ENCODE assay signal across 8 cellular contexts in the genomic region with DNA sequence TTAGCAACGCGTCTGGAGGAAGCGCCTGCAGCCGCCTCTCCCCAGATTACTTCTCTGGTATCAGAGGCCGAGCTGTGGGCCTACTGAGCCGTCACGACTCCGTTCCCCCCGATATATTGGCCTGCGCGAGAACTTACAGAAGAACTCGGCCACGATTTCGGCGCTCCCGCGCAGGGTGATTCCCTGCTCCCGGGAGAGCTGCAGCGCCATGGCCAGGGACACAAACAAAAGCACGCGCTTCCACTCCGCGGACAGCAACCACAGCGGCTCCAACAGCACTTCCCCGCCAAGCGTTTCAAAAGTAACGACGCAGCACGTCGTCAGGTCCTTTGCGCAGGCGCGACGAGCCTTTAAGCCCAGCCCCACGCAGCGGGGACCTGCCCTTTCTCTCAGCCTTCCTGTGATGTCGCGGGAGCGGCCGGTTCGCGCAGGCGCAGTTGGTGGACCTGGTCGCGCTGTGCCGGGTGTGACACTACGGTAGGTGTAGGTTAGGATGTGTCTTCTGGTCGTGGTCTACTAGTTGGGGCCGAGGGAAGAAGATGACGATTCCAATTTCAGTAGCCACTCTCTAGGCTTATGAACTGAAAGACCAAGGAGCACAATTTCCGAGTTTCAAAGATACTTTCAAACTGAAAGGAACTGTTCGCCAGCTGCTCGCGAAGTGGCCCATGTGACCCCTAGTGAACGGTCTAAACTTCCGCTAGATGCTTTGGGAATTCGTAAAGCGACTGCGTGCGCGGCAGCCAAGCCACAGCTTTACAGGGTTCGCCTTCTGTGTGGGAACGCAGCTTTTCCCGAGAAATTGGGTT. TPM values are rescaled to one million over a fixed set of nuclear protein-coding genes. Genes with fewer than 3 reads are reported as not detected.
A peak's percentile ranks its signal among the peaks of the same experiment; 100 is the strongest.
DNase-seq lines count a peak whose midpoint lies in the region; ATAC-seq and TF ChIP-seq lines count a peak whose summit lies in the region.

Gene MAD2L1 (minus strand): TSS at position 324 of the 809 bp plus-strand sequence. CDS start 114 bp downstream, at position 210.

- TF ChIP-seq CTCF in dorsolateral prefrontal cortex (IDR thresholded peaks at IDR 0.05 in 54 of 56, conservative IDR thresholded peaks at IDR 0.05 in 2 of 56; ENCODE audit: low read depth in 1 of 56, partially characterized antibody in 56 of 56) (peak in 24 of 56 donors; percentile 1 to 54 (median 18)), liver (IDR thresholded peaks at IDR 0.05; ENCODE audit: low read depth, low read length, missing input control) (no peak)

- H3K4me3 Mint-ChIP-seq in activated CD4-positive, alpha-beta memory T cell treated with anti-CD3 and anti-CD28 coated beads for 36 hours: peak within 1 kb of the TSS; percentile 98

- TF ChIP-seq RAD21 in liver (IDR thresholded peaks at IDR 0.05): no peak

- CTCF ChIA-PET in activated CD4-positive, alpha-beta memory T cell treated with anti-CD3 and anti-CD28 coated beads for 36 hours (lab: Charles Lee): interaction anchor here (0.9 kb wide), 2 partner anchors 10 to 862 kb away, joined by 3 to 4 read pairs; no protein-coding TSS in a partner anchor

- ATAC-seq in GM19438 (IDR thresholded peaks at IDR 0.05; ENCODE audit: low read depth, unreplicated experiment) (peak; percentile 79), HG03575 (IDR thresholded peaks at IDR 0.05; ENCODE audit: extremely low read depth, insufficient number of reproducible peaks, low FRiP score, unreplicated experiment) (peak; percentile 78)

- under 1% methylated on average over 64 of the region's 64 CpGs for WGBS in liver

- intact Hi-C loops in activated CD4-positive, alpha-beta memory T cell treated with anti-CD3 and anti-CD28 coated beads for 36 hours (cut with micrococcal nuclease): loop anchor here (1.0 kb wide), 4 partner anchors 612 to 1788 kb away; partner anchors contain the start of gene USP53
- intact Hi-C loops in dorsolateral prefrontal cortex (cut with DNase I): no loop called here

- H3K9ac ChIP-seq in liver (ENCODE audit: low read depth in 1 of 2, low read length in 2 of 2): peak within 1 kb of the TSS; percentile 76 to 77

- H3K27ac ChIP-seq in dorsolateral prefrontal cortex (peak within 1 kb of the TSS; percentile 73 to 99 (median 96)), liver (ENCODE audit: low read depth in 1 of 2, low read length in 2 of 2) (peak within 1 kb of the TSS; percentile 95 to 96)

- peaks cover 38% of the 10 kb centered on the region for H3K36me3 Mint-ChIP-seq in activated CD4-positive, alpha-beta memory T cell treated with anti-CD3 and anti-CD28 coated beads for 36 hours

- H3K27ac Mint-ChIP-seq in activated CD4-positive, alpha-beta memory T cell treated with anti-CD3 and anti-CD28 coated beads for 36 hours: peak within 1 kb of the TSS; percentile 99

- H3K4me1 Mint-ChIP-seq in activated CD4-positive, alpha-beta memory T cell treated with anti-CD3 and anti-CD28 coated beads for 36 hours (ENCODE audit: low read depth): peaks cover 58% of the 10 kb centered on the region

- H3K4me3 ChIP-seq in dorsolateral prefrontal cortex (peak within 1 kb of the TSS; percentile 53 to 91 (median 78)), liver (ENCODE audit: low read depth in 1 of 3, low read length in 3 of 3) (peak within 1 kb of the TSS; percentile 72 to 90 (median 75))

- no peaks in the 10 kb centered on the region for H3K9me3 Mint-ChIP-seq in activated CD4-positive, alpha-beta memory T cell treated with anti-CD3 and anti-CD28 coated beads for 36 hours

- peaks cover 6 to 15% (median 10%) of the 10 kb centered on the region in 4 donors for H3K4me1 ChIP-seq in liver (ENCODE audit: control insufficient read depth in 4 of 4, insufficient read depth in 4 of 4, low read length in 3 of 4)

- DNase-seq in CD1c-positive myeloid dendritic cell (ENCODE audit: extremely low spot score): peak; percentile 100
- DNase-seq in NCI-H82 treated with DMSO at 0.1 percent for 48 hours (lab: John Stamatoyannopoulos, UW; ENCODE audit: unreplicated experiment): peak; percentile 82
- peak; percentile 99 for DNase-seq in activated CD4-positive, alpha-beta memory T cell treated with anti-CD3 and anti-CD28 coated beads for 36 hours
- peak; percentile 98 to 99 (median 99) for DNase-seq in dorsolateral prefrontal cortex
- DNase-seq in stimulated activated CD4-positive, alpha-beta T cell treated with anti-CD3 and anti-CD28 coated beads, Interleukin-4, amount 100 ng/mL, for 24 hours: peak; percentile 99

- POLR2A ChIA-PET in activated CD4-positive, alpha-beta memory T cell treated with anti-CD3 and anti-CD28 coated beads for 36 hours (lab: Charles Lee): interaction anchor here (1.4 to 1.5 kb wide), 2 partner anchors 16 to 1029 kb away, joined by 3 read pairs; no protein-coding TSS in a partner anchor

- H3K27me3 ChIP-seq in dorsolateral prefrontal cortex (no peaks in the 10 kb centered on the region), liver (ENCODE audit: control insufficient read depth in 4 of 4, insufficient read depth in 4 of 4, low read length in 3 of 4) (no peaks in the 10 kb centered on the region)

- no peaks in the 10 kb centered on the region for H3K9me3 ChIP-seq in liver (ENCODE audit: control insufficient read depth in 4 of 4, low read length in 3 of 4)

- no peaks in the 10 kb centered on the region for H3K27me3 Mint-ChIP-seq in activated CD4-positive, alpha-beta memory T cell treated with anti-CD3 and anti-CD28 coated beads for 36 hours

- H3K36me3 ChIP-seq in liver (ENCODE audit: control insufficient read depth in 4 of 4, insufficient read depth in 3 of 4, low read depth in 1 of 4, low read length in 3 of 4): no peaks in the 10 kb centered on the region

TF ChIP-seq in liver, 16 proteins besides CTCF, POLR2A, EP300 and RAD21 (continues in another document):
- TF ChIP-seq, protein P1, sequence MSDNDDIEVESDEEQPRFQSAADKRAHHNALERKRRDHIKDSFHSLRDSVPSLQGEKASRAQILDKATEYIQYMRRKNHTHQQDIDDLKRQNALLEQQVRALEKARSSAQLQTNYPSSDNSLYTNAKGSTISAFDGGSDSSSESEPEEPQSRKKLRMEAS (IDR thresholded peaks at IDR 0.05): peak; percentile 70
- TF ChIP-seq HNF4A (conservative IDR thresholded peaks at IDR 0.05) (peak in 1 of 2 donors; percentile 17), HNF4G (IDR thresholded peaks at IDR 0.05) (no peak), TAF1 (conservative IDR thresholded peaks at IDR 0.05) (peak; percentile 51), JUND (IDR thresholded peaks at IDR 0.05) (no peak), NR2F2 (IDR thresholded peaks at IDR 0.05) (peak; percentile 85), REST (IDR thresholded peaks at IDR 0.05) (peak; percentile 96), RXRA (IDR thresholded peaks at IDR 0.05) (peak in 1 of 2 donors; percentile 21), FOXA1 (IDR thresholded peaks at IDR 0.05) (no peak), YY1 (IDR thresholded peaks at IDR 0.05) (peak; percentile 74), SP1 (IDR thresholded peaks at IDR 0.05) (peak; percentile 50), FOXA2 (IDR thresholded peaks at IDR 0.05) (no peak), ATF3 (IDR thresholded peaks at IDR 0.05) (no peak), GABPA (IDR thresholded peaks at IDR 0.05 in 1 of 2, conservative IDR thresholded peaks at IDR 0.05 in 1 of 2) (peak; percentile 24 to 87), ZBTB33 (IDR thresholded peaks at IDR 0.05) (peak; percentile 98)

RNA-seq across cellular contexts. Expression of gene MAD2L1, which starts in this region (rescaled TPM):
- total RNA-seq in activated CD4-positive, alpha-beta memory T cell treated with anti-CD3 and anti-CD28 coated beads for 36 hours: 10 to 100 TPM; 92.0 to 96.6 TPM
- total RNA-seq in dorsolateral prefrontal cortex: 10 to 100 TPM in 1 of 120 experiments, 1 to 10 TPM in 117, under 1 TPM in 2; 0.25 to 10.6 (median 4.8) TPM
- total RNA-seq in liver: 10 to 100 TPM in 1 of 2 donors, under 1 TPM in 1; 0.17 to 28.1 TPM
- polyA plus RNA-seq in liver: 1 to 10 TPM; 2.0 to 2.6 TPM

Comparison
In these comparisons a context has a peak if more than half of its experiments do, and no peak if none do; other contexts are left out.
1. Peak in every context shown above with its lines: DNase-seq, ATAC-seq, H3K4me3 ChIP-seq and H3K27ac ChIP-seq.